In genomic region chr2:100397117-100397860, GRCh38 we compare ENCODE assay signal across 18 cellular contexts.
"Had no signal": no experiment of that assay in that cellular context is flagged by ENCODE, and none has a peak within 500 bp of the region (broad histone marks: within the 10 kb centered on the region; RNA-seq: fewer than 3 reads in every experiment).

No MANE protein-coding gene starts in this region.

- H3K4me3 ChIP-seq: breast epithelium, heart left ventricle, left lung, prostate gland, sigmoid colon had no signal

- H3K4me1 ChIP-seq: breast epithelium, heart left ventricle, left lung, prostate gland, sigmoid colon had no signal

- H3K27ac ChIP-seq: breast epithelium, heart left ventricle, left lung, prostate gland, sigmoid colon, VCaP had no signal

- H3K36me3 ChIP-seq: breast epithelium, prostate gland had no signal

- H3K9me3 Mint-ChIP-seq: activated naive CD4-positive, alpha-beta T cell treated with anti-CD3 and anti-CD28 coated beads, Interleukin-2, amount 50 U/mL, for 24 hours; natural killer cell; T-helper 2 cell treated with Interferon-gamma antibody and Interleukin-4, amounts not matched to agents 5 μg/mL and 100 μg/mL, for 36 hours had no signal

- H3K27me3 Mint-ChIP-seq: activated CD4-positive, alpha-beta T cell treated with anti-CD3 and anti-CD28 coated beads for 36 hours; activated naive CD4-positive, alpha-beta T cell treated with anti-CD3 and anti-CD28 coated beads, Interleukin-2, amount 50 U/mL, for 24 hours had no signal

- H3K9me3 ChIP-seq: breast epithelium, heart left ventricle, left lung, prostate gland, sigmoid colon had no signal

- H3K36me3 Mint-ChIP-seq: natural killer cell had no signal

- H3K4me1 Mint-ChIP-seq: activated CD4-positive, alpha-beta T cell treated with anti-CD3 and anti-CD28 coated beads for 36 hours; activated naive CD4-positive, alpha-beta T cell treated with anti-CD3 and anti-CD28 coated beads, Interleukin-2, amount 50 U/mL, for 24 hours; natural killer cell had no signal

- H3K4me3 Mint-ChIP-seq: activated CD4-positive, alpha-beta T cell treated with anti-CD3 and anti-CD28 coated beads for 36 hours; activated naive CD4-positive, alpha-beta T cell treated with anti-CD3 and anti-CD28 coated beads, Interleukin-2, amount 50 U/mL, for 24 hours; natural killer cell; T-helper 2 cell treated with Interferon-gamma antibody and Interleukin-4, amounts not matched to agents 5 μg/mL and 100 μg/mL, for 36 hours had no signal

- H3K27me3 ChIP-seq: breast epithelium, heart left ventricle, left lung, sigmoid colon had no signal

- H3K27ac Mint-ChIP-seq: activated CD4-positive, alpha-beta T cell treated with anti-CD3 and anti-CD28 coated beads for 36 hours; activated naive CD4-positive, alpha-beta T cell treated with anti-CD3 and anti-CD28 coated beads, Interleukin-2, amount 50 U/mL, for 24 hours; natural killer cell; T-helper 2 cell treated with Interferon-gamma antibody and Interleukin-4, amounts not matched to agents 5 μg/mL and 100 μg/mL, for 36 hours had no signal

- ATAC-seq: activated CD4-positive, alpha-beta T cell treated with anti-CD3 and anti-CD28 coated beads for 36 hours; heart left ventricle; left lung; natural killer cell had no signal

- DNase-seq: activated CD4-positive, alpha-beta T cell treated with anti-CD3 and anti-CD28 coated beads for 36 hours; activated T-cell treated with anti-CD3 and anti-CD28 coated beads, Interleukin-2, amount 50 U/mL, for 1 hour; amygdala; heart left ventricle; islet precursor cell; left lung; natural killer cell; occipital lobe; sigmoid colon; stimulated activated CD4-positive, alpha-beta T cell treated with anti-CD3 and anti-CD28 coated beads, Interleukin-4, amount 100 ng/mL, for 24 hours; substantia nigra; SW 1271; trophoblast cell had no signal
